ENCODE assay signal across 9 cellular contexts in genomic region chr19:16112778-16113177, GRCh38. TPM values are rescaled to one million over a fixed set of nuclear protein-coding genes. Genes with fewer than 3 reads are reported as not detected.
DNase-seq lines count a peak whose midpoint lies in the region; ATAC-seq, FAIRE-seq and TF ChIP-seq lines count a peak whose summit lies in the region.
"Had no signal": no experiment of that assay in that cellular context is flagged by ENCODE, and none has a peak within 500 bp of the region (broad histone marks: within the 10 kb centered on the region; RNA-seq: fewer than 3 reads in every experiment).

No MANE protein-coding gene starts in this region.

- H3K27ac Mint-ChIP-seq in activated CD4-positive, alpha-beta memory T cell treated with anti-CD3 and anti-CD28 coated beads, Interleukin-2, amount 10 ng/mL, durations not matched to agents 7 days and 5 days, result peak overlapping the region; percentile 96
- H3K27ac Mint-ChIP-seq in type B pancreatic cell, result peak overlapping the region; percentile 98

- intact Hi-C loops in left cardiac atrium (cut with DNase I), result loop anchor here in 1 of 2 donors (5.0 to 10.0 kb wide), 3 partner anchors 35 to 72 kb away; partner anchors contain the start of genes FAM32A and TPM4
- intact Hi-C loops in kidney (cut with DNase I), result no loop called here

- H3K27me3 Mint-ChIP-seq in activated CD4-positive, alpha-beta memory T cell treated with anti-CD3 and anti-CD28 coated beads, Interleukin-2, amount 10 ng/mL, durations not matched to agents 7 days and 5 days, result no peaks in the 10 kb centered on the region
- H3K27me3 Mint-ChIP-seq in type B pancreatic cell, result no peaks in the 10 kb centered on the region

- H3K4me3 Mint-ChIP-seq in activated CD4-positive, alpha-beta memory T cell treated with anti-CD3 and anti-CD28 coated beads, Interleukin-2, amount 10 ng/mL, durations not matched to agents 7 days and 5 days, result peak overlapping the region; percentile 99
- peak overlapping the region; percentile 99 for H3K4me3 Mint-ChIP-seq in type B pancreatic cell

- H3K36me3 ChIP-seq in cardiac muscle cell (no peaks in the 10 kb centered on the region), kidney (ENCODE audit: control insufficient read depth in 1 of 2, insufficient read depth in 2 of 2, low read length in 2 of 2) (peaks cover 0 to 5% of the 10 kb centered on the region in 2 donors)

- CTCF ChIA-PET in activated CD4-positive, alpha-beta memory T cell treated with anti-CD3 and anti-CD28 coated beads, Interleukin-2, amount 10 ng/mL, durations not matched to agents 7 days and 5 days (lab: Charles Lee), result interaction anchor here (0.7 to 1.5 kb wide), 7 partner anchors 17 to 72 kb away, joined by 3 to 5 read pairs (median 3); partner anchors contain the start of genes FAM32A, HSH2D and TPM4

- no peaks in the 10 kb centered on the region for H3K9me3 Mint-ChIP-seq in activated CD4-positive, alpha-beta memory T cell treated with anti-CD3 and anti-CD28 coated beads, Interleukin-2, amount 10 ng/mL, durations not matched to agents 7 days and 5 days
- H3K9me3 Mint-ChIP-seq in type B pancreatic cell, result no peaks in the 10 kb centered on the region

- H3K36me3 Mint-ChIP-seq in activated CD4-positive, alpha-beta memory T cell treated with anti-CD3 and anti-CD28 coated beads, Interleukin-2, amount 10 ng/mL, durations not matched to agents 7 days and 5 days (ENCODE audit: low read depth), result peaks cover 38% of the 10 kb centered on the region
- H3K36me3 Mint-ChIP-seq in type B pancreatic cell, result peaks cover 3% of the 10 kb centered on the region

- no peak for FAIRE-seq in kidney (lab: Jason Lieb, UNC)

- DNase-seq in cardiac muscle cell (ENCODE audit: low read depth in 1 of 2, low spot score in 1 of 2), result peak in 1 of 2 donors; percentile 32
- no peak for DNase-seq in left cardiac atrium
- DNase-seq in activated CD4-positive, alpha-beta memory T cell treated with anti-CD3 and anti-CD28 coated beads, Interleukin-2, amount 10 ng/mL, durations not matched to agents 7 days and 5 days, result no peak
- DNase-seq in kidney, result no peak
- DNase-seq in type B pancreatic cell (ENCODE audit: extremely low spot score, unreplicated experiment), result no peak
- no peak for DNase-seq in NCI-H446 treated with DMSO at 0.1 percent for 48 hours (lab: John Stamatoyannopoulos, UW)

- POLR2A ChIA-PET in activated CD4-positive, alpha-beta memory T cell treated with anti-CD3 and anti-CD28 coated beads, Interleukin-2, amount 10 ng/mL, durations not matched to agents 7 days and 5 days (lab: Charles Lee), result interaction anchor here (0.9 to 10.6 kb wide), 7 partner anchors 9 to 73 kb away, joined by 3 to 86 read pairs (median 12); partner anchors contain the start of genes FAM32A, HSH2D and TPM4

- no peak overlapping the region for H3K4me3 ChIP-seq in cardiac muscle cell
- H3K4me3 ChIP-seq in kidney (ENCODE audit: low read length in 2 of 2), result peak overlapping the region; percentile 94 to 97

- H3K4me1 Mint-ChIP-seq in activated CD4-positive, alpha-beta memory T cell treated with anti-CD3 and anti-CD28 coated beads, Interleukin-2, amount 10 ng/mL, durations not matched to agents 7 days and 5 days, result peaks cover 56% of the 10 kb centered on the region
- peaks cover 7% of the 10 kb centered on the region for H3K4me1 Mint-ChIP-seq in type B pancreatic cell (ENCODE audit: unreplicated experiment)

- H3K27ac ChIP-seq in cardiac muscle cell (peak overlapping the region; percentile 95), kidney (ENCODE audit: low read depth in 2 of 2, low read length in 2 of 2) (no peak overlapping the region)

- TF ChIP-seq CTCF in cardiac muscle cell (IDR thresholded peaks at IDR 0.05; ENCODE audit: low read depth, low read length), result no peak
- TF ChIP-seq CTCF in kidney (IDR thresholded peaks at IDR 0.05; ENCODE audit: borderline replicate concordance, extremely low read depth, insufficient read depth), result no peak
- TF ChIP-seq CTCF in type B pancreatic cell (conservative IDR thresholded peaks at IDR 0.05), result no peak

- no peak for ATAC-seq in left cardiac atrium
- no peak for ATAC-seq in GM19328 (IDR thresholded peaks at IDR 0.05; ENCODE audit: unreplicated experiment)
- ATAC-seq in HG03571 (IDR thresholded peaks at IDR 0.05; ENCODE audit: unreplicated experiment), result no peak

- H3K4me1 ChIP-seq in cardiac muscle cell (ENCODE audit: low read depth), result peaks cover 4% of the 10 kb centered on the region
- H3K4me1 ChIP-seq in kidney (ENCODE audit: control insufficient read depth in 1 of 2, insufficient read depth in 1 of 2, low read depth in 1 of 2, low read length in 2 of 2), result peaks cover 16 to 20% of the 10 kb centered on the region in 2 donors

- no peaks in the 10 kb centered on the region for H3K9me3 ChIP-seq in cardiac muscle cell (ENCODE audit: low read depth)
- H3K9me3 ChIP-seq in kidney (ENCODE audit: control insufficient read depth in 1 of 2, low read length in 2 of 2), result no peaks in the 10 kb centered on the region

- no peaks in the 10 kb centered on the region for H3K27me3 ChIP-seq in cardiac muscle cell

- H3K9ac ChIP-seq in kidney (ENCODE audit: low read length in 2 of 2), result peak overlapping the region in 1 of 2 donors; percentile 98

RNA-seq across cellular contexts. Expression of gene RAB8A, which starts 1.1 kb away (rescaled TPM):
- total RNA-seq in cardiac muscle cell, result 38.2 and 52.0 TPM in 2 replicates
- polyA plus RNA-seq in cardiac muscle cell, result 87.3 and 93.8 TPM in 2 replicates
- 10 to 100 TPM; 28.2 to 29.8 TPM for total RNA-seq in left cardiac atrium
- total RNA-seq in activated CD4-positive, alpha-beta memory T cell treated with anti-CD3 and anti-CD28 coated beads, Interleukin-2, amount 10 ng/mL, durations not matched to agents 7 days and 5 days, result 100 to 1,000 TPM; 141 to 147 TPM
- total RNA-seq in kidney, result 75.6 TPM
- 38.5 TPM for polyA plus RNA-seq in kidney (ENCODE audit: insufficient read depth, low read depth, low replicate concordance)
- total RNA-seq in type B pancreatic cell (ENCODE audit: low replicate concordance), result 86.9 and 98.7 TPM in 2 replicates

RNA-seq across cellular contexts. Expression of gene HSH2D, which starts 30.7 kb away (rescaled TPM):
- total RNA-seq in cardiac muscle cell (not detected in 2 replicates), left cardiac atrium (under 1 TPM; 0.16 to 0.56 TPM), kidney (7.7 TPM), type B pancreatic cell (ENCODE audit: low replicate concordance) (0.68 and 1.5 TPM in 2 replicates)
- polyA plus RNA-seq in cardiac muscle cell (0.12 TPM in 1 of 2 replicates, not detected in the other), kidney (ENCODE audit: insufficient read depth, low read depth, low replicate concordance) (0.41 TPM)
- 100 to 1,000 TPM; 101 to 110 TPM for total RNA-seq in activated CD4-positive, alpha-beta memory T cell treated with anti-CD3 and anti-CD28 coated beads, Interleukin-2, amount 10 ng/mL, durations not matched to agents 7 days and 5 days
- total RNA-seq: lung microvascular endothelial cell had no signal

RNA-seq across cellular contexts. Expression of gene TPM4, which starts 36.5 kb away (rescaled TPM):
- total RNA-seq in cardiac muscle cell (184 and 268 TPM in 2 replicates), left cardiac atrium (100 to 1,000 TPM; 183 to 310 TPM), kidney (273 TPM), type B pancreatic cell (ENCODE audit: low replicate concordance) (425 and 472 TPM in 2 replicates)
- polyA plus RNA-seq in cardiac muscle cell (118 and 120 TPM in 2 replicates), kidney (ENCODE audit: insufficient read depth, low read depth, low replicate concordance) (132 TPM)
- total RNA-seq in activated CD4-positive, alpha-beta memory T cell treated with anti-CD3 and anti-CD28 coated beads, Interleukin-2, amount 10 ng/mL, durations not matched to agents 7 days and 5 days, result 100 to 1,000 TPM; 592 to 611 TPM

Comparison
In these comparisons a context has a peak if more than half of its experiments do, and no peak if none do; other contexts are left out.
1. RNA of gene HSH2D, which starts 30.7 kb away (total RNA-seq): 101 to 110 TPM in activated CD4-positive, alpha-beta memory T cell treated with anti-CD3 and anti-CD28 coated beads, Interleukin-2, amount 10 ng/mL, durations not matched to agents 7 days and 5 days; 7.7 TPM in kidney (single experiment), 0.68 to 1.5 TPM in type B pancreatic cell, 0.16 to 0.56 TPM in left cardiac atrium and not detected in cardiac muscle cell; every median in the first group is over 10 times any median in the second.